In genomic region chr6:44522871-44523270, GRCh38 we compare ENCODE assay signal across 26 cellular contexts.
"Had no signal": no experiment of that assay in that cellular context is flagged by ENCODE, and none has a peak within 500 bp of the region (broad histone marks: within the 10 kb centered on the region; RNA-seq: fewer than 3 reads in every experiment).

No MANE protein-coding gene starts in this region.

- H3K4me1 ChIP-seq: adrenal gland, ascending aorta, left ventricle myocardium inferior, prostate gland, upper lobe of left lung had no signal

- H3K4me3 ChIP-seq: adrenal gland, ascending aorta, left ventricle myocardium inferior, ovary, prostate gland, spleen, thoracic aorta, upper lobe of left lung had no signal

- H3K27ac ChIP-seq: adrenal gland, ascending aorta, brain microvascular endothelial cell, left ventricle myocardium inferior, ovary, prostate gland, spleen, thoracic aorta, upper lobe of left lung had no signal

- H3K36me3 ChIP-seq: adrenal gland, ascending aorta, brain microvascular endothelial cell, left ventricle myocardium inferior, ovary, prostate gland, spleen, thoracic aorta, upper lobe of left lung had no signal

- FAIRE-seq: endothelial cell of umbilical vein, frontal cortex had no signal

- DNase-seq: activated CD4-positive, alpha-beta memory T cell treated with anti-CD3 and anti-CD28 coated beads for 36 hours; activated CD4-positive, alpha-beta T cell treated with anti-CD3 and anti-CD28 coated beads for 48 hours; activated CD4-positive, CD25-positive, alpha-beta regulatory T cell; activated gamma-delta T cell treated with Interleukin-2 at 50 U/mL for 16 hours; activated T-cell treated with anti-CD3 and anti-CD28 coated beads, Interleukin-2, amount 50 U/mL, for 1 hour; adrenal gland; brain microvascular endothelial cell; caudate nucleus; dermis blood vessel endothelial cell; effector memory CD8-positive, alpha-beta T cell; hippocampal formation; left ventricle myocardium inferior; naive thymus-derived CD8-positive, alpha-beta T cell; ovary; spleen; stimulated activated CD4-positive, alpha-beta T cell treated with anti-CD3 and anti-CD28 coated beads, Interleukin-4, amount 100 ng/mL, for 1 hour; stimulated activated naive CD4-positive, alpha-beta T cell treated with Interleukin-2 at 50 U/mL for 16 hours; T-helper 17 cell; upper lobe of left lung had no signal

- ATAC-seq: effector memory CD8-positive, alpha-beta T cell; esophagus mucosa; naive thymus-derived CD8-positive, alpha-beta T cell; T-helper 17 cell had no signal

- H3K4me3 Mint-ChIP-seq: activated CD4-positive, alpha-beta memory T cell treated with anti-CD3 and anti-CD28 coated beads for 36 hours; activated naive CD4-positive, alpha-beta T cell treated with anti-CD3 and anti-CD28 coated beads, Interleukin-2, amount 50 U/mL, for 24 hours; effector memory CD8-positive, alpha-beta T cell; naive thymus-derived CD8-positive, alpha-beta T cell; T-helper 17 cell had no signal

- H3K27ac Mint-ChIP-seq: activated CD4-positive, alpha-beta memory T cell treated with anti-CD3 and anti-CD28 coated beads for 36 hours; activated naive CD4-positive, alpha-beta T cell treated with anti-CD3 and anti-CD28 coated beads, Interleukin-2, amount 50 U/mL, for 24 hours; effector memory CD8-positive, alpha-beta T cell; naive thymus-derived CD8-positive, alpha-beta T cell; T-helper 17 cell had no signal

- H3K9me3 ChIP-seq: adrenal gland, ovary, prostate gland, thoracic aorta had no signal

- H3K27me3 ChIP-seq: adrenal gland, ascending aorta, ovary, upper lobe of left lung had no signal
